21 cellular contexts compared by ENCODE assay signal in the genomic region with DNA sequence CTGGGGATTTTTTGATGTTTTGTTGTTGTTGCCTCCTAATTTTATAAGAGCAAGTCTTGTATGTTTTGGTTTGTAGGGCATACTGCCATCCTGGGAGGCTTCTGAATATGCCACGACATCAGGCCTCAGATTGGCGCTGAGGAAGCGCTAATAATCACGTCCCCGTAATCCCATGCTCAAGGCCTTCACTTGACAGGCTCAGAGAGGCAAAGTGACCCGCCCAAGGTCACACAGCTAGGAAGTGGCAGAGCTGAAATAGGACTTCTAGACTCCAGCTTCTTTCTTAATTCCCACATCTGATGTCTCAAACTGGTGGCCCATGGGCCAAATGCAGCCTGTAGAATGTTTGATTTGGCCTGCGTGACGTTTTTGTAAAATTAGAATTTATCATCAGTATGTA.
DNase-seq lines count a peak whose midpoint lies in the region; ATAC-seq, FAIRE-seq and TF ChIP-seq lines count a peak whose summit lies in the region.
"Had no signal": no experiment of that assay in that cellular context is flagged by ENCODE, and none has a peak within 500 bp of the region (broad histone marks: within the 10 kb centered on the region; RNA-seq: fewer than 3 reads in every experiment).

No MANE protein-coding gene starts in this region.

- H3K4me2 ChIP-seq in HepG2 (ENCODE audit: low read depth, low read length) (no peak overlapping the region), neuronal stem cell (ENCODE audit: insufficient read depth, low read length, poor library complexity, severe bottlenecking) (no peak overlapping the region)

- CTCF ChIA-PET in HepG2 (lab: Yijun Ruan, JAX; ENCODE audit: low intra/inter-chr PET ratio, low total read pairs), result no interaction called here

- H3K9ac ChIP-seq in HepG2 (ENCODE audit: insufficient read depth, low read depth, low read length) (no peak overlapping the region), neuronal stem cell (ENCODE audit: low read depth, low read length, poor library complexity) (no peak overlapping the region)

- POLR2A ChIA-PET in HepG2 (lab: Yijun Ruan, JAX), result interaction anchor here (1.7 to 4.3 kb wide), 2 partner anchors 14 to 37 kb away, joined by 7 to 29 read pairs; no protein-coding TSS in a partner anchor

- H2BK12ac ChIP-seq in neuronal stem cell (ENCODE audit: low read length), result no peak overlapping the region

- no peak overlapping the region for H3K18ac ChIP-seq in neuronal stem cell (ENCODE audit: low read length)

- H2AK5ac ChIP-seq in neuronal stem cell (ENCODE audit: low read depth, low read length), result peak overlapping the region; percentile 58

- no peak overlapping the region for H2BK15ac ChIP-seq in neuronal stem cell (ENCODE audit: low read length)

- H4K8ac ChIP-seq in neuronal stem cell (ENCODE audit: low read depth, low read length), result no peak overlapping the region

- H2BK120ac ChIP-seq in neuronal stem cell (ENCODE audit: low read depth, low read length), result no peak overlapping the region

- FAIRE-seq in HepG2 (lab: Jason Lieb, UNC), result no peak
- FAIRE-seq: D721Med, GM19239, RCC 7860 had no signal

- no peak for TF ChIP-seq CTCF in HepG2 (CRISPR knock-in tag; IDR thresholded peaks at IDR 0.05)
- TF ChIP-seq CTCF in right lobe of liver (IDR thresholded peaks at IDR 0.05), result no peak
- TF ChIP-seq CTCF in adrenal gland (IDR thresholded peaks at IDR 0.05), result no peak

- no peaks in the 10 kb centered on the region for H3K36me3 ChIP-seq in HepG2 (replicated peaks in 1 of 2; ENCODE audit: control insufficient read depth in 1 of 2, insufficient read depth in 2 of 2, low read length in 2 of 2)
- H3K36me3 ChIP-seq in right lobe of liver, result no peaks in the 10 kb centered on the region
- no peaks in the 10 kb centered on the region for H3K36me3 ChIP-seq in adrenal gland (replicated peaks in 1 of 2)
- H3K36me3 ChIP-seq in neuronal stem cell (replicated peaks in 1 of 2; ENCODE audit: control insufficient read depth in 2 of 2, insufficient read depth in 2 of 2, low read length in 2 of 2), result no peaks in the 10 kb centered on the region

- in situ Hi-C loops in HepG2 (cut with HindIII; ENCODE audit: extremely low pct_ligation_motif_present, low pct_unique_long_range_greater_than_20kb), result no loop called here

- intact Hi-C loops in HepG2 (cut with micrococcal nuclease; ENCODE audit: unreplicated experiment), result no loop called here
- intact Hi-C loops in right lobe of liver (cut with DNase I), result no loop called here
- intact Hi-C loops in adrenal gland (cut with DNase I), result no loop called here

- ATAC-seq in HepG2 (no peak), right lobe of liver (no peak), HG03460 (IDR thresholded peaks at IDR 0.05; ENCODE audit: unreplicated experiment) (no peak)

- H2AFZ ChIP-seq in HepG2 (ENCODE audit: low read length) (no peak overlapping the region), neuronal stem cell (ENCODE audit: low read length) (no peak overlapping the region)

- no peak overlapping the region for H2BK5ac ChIP-seq in neuronal stem cell (ENCODE audit: low read length)

- H3K4me3 ChIP-seq in HepG2 (replicated peaks in 1 of 3; ENCODE audit: insufficient read depth in 1 of 3, low read depth in 2 of 3, low read length in 3 of 3), result no peak overlapping the region
- H3K4me3 ChIP-seq in right lobe of liver, result no peak overlapping the region
- no peak overlapping the region for H3K4me3 ChIP-seq in adrenal gland
- no peak overlapping the region for H3K4me3 ChIP-seq in neuronal stem cell (ENCODE audit: low read length in 2 of 2)

- TF ChIP-seq EP300 in HepG2 (IDR thresholded peaks at IDR 0.05; ENCODE audit: low read depth in 2 of 2, low read length in 2 of 2) (no peak), HepG2 (CRISPR knock-in tag; IDR thresholded peaks at IDR 0.05; ENCODE audit: borderline replicate concordance) (no peak)

- H3K79me1 ChIP-seq in neuronal stem cell (ENCODE audit: low read depth, low read length), result no peaks in the 10 kb centered on the region

- no peak for DNase-seq in HepG2 (ENCODE audit: low spot score)
- DNase-seq in right lobe of liver, result no peak
- peak in 1 of 7 donors; percentile 47 for DNase-seq in adrenal gland
- DNase-seq in neuronal stem cell (ENCODE audit: low spot score), result no peak
- DNase-seq in T-helper 9 cell, result no peak
- no peak for DNase-seq in NCI-H446 treated with DMSO at 0.1 percent for 48 hours (lab: John Stamatoyannopoulos, UW)
- DNase-seq: DMS53, GF-D8, MV-4-11, NCI-H1105 treated with DMSO at 0.1 percent for 48 hours, NCI-H1694, NCI-H2081, NCI-H2171, NCI-H345, NCI-H524 treated with DMSO at 0.1 percent for 48 hours, NCI-H82, Right ventricle myocardium superior had no signal

- H3K27me3 ChIP-seq in HepG2 (ENCODE audit: control insufficient read depth in 1 of 2, insufficient read depth in 2 of 2, low read length in 2 of 2) (no peaks in the 10 kb centered on the region; a peak in 1 of 5 replicates), right lobe of liver (no peaks in the 10 kb centered on the region), adrenal gland (no peaks in the 10 kb centered on the region), neuronal stem cell (ENCODE audit: control insufficient read depth in 3 of 3, insufficient read depth in 3 of 3, low read depth in 1 of 3, low read length in 3 of 3) (peaks cover 0 to 10% (median 0%) of the 10 kb centered on the region in 3 experiments)

- H4K91ac ChIP-seq in neuronal stem cell (ENCODE audit: low read depth, low read length, poor library complexity), result no peak overlapping the region

- no peak overlapping the region for H3K14ac ChIP-seq in neuronal stem cell (ENCODE audit: low read length)

- no peak overlapping the region for H3K4ac ChIP-seq in neuronal stem cell (ENCODE audit: low read length)

- H3K9me3 ChIP-seq in HepG2 (ENCODE audit: low read length) (no peaks in the 10 kb centered on the region), right lobe of liver (no peaks in the 10 kb centered on the region), adrenal gland (replicated peaks in 1 of 3) (no peaks in the 10 kb centered on the region), neuronal stem cell (replicated peaks in 1 of 2; ENCODE audit: control insufficient read depth in 2 of 2, insufficient read depth in 1 of 2, low read depth in 1 of 2, low read length in 2 of 2) (no peaks in the 10 kb centered on the region)

- no peak overlapping the region for H3K27ac ChIP-seq in HepG2 (ENCODE audit: extremely low read length, insufficient read depth, low read length)
- H3K27ac ChIP-seq in right lobe of liver, result no peak overlapping the region
- H3K27ac ChIP-seq in adrenal gland, result peak overlapping the region in 4 of 5 donors; percentile 10 to 78 (median 66)
- H3K27ac ChIP-seq in neuronal stem cell (replicated peaks; ENCODE audit: low read length), result no peak overlapping the region

- no peak for TF ChIP-seq RAD21 in HepG2 (CRISPR knock-in tag; IDR thresholded peaks at IDR 0.05)

- WGBS in HepG2 (ENCODE audit: low lambda C conversion rate), result 70% methylated on average over 8 of the region's 8 CpGs
- 84% methylated on average over 5 of the region's 8 CpGs for WGBS in right lobe of liver (ENCODE audit: insufficient coverage, low coverage, low lambda C conversion rate, missing lambda C conversion rate)
- 52 to 74% (median 69%) methylated on average over 8 of the region's 8 CpGs for WGBS in adrenal gland, 4 donors
- no CpG with 5 or more reads among the region's 8 CpGs for WGBS in neuronal stem cell (ENCODE audit: extremely low coverage in 2 of 2, insufficient read length in 2 of 2, insufficient replicate concordance in 1 of 2), 2 donors

- BruUV-seq in HepG2 (replicated peaks; lab: Mats Ljungman, UMichigan), result no TSS peak

- peaks cover 95% of the 10 kb centered on the region for H3K4me1 ChIP-seq in HepG2 (ENCODE audit: insufficient read depth, low read length)
- H3K4me1 ChIP-seq in right lobe of liver, result peaks cover 0 to 13% (median 0%) of the 10 kb centered on the region in 4 donors
- H3K4me1 ChIP-seq in adrenal gland (replicated peaks in 1 of 2), result peaks cover 7 to 21% of the 10 kb centered on the region in 2 donors
- H3K4me1 ChIP-seq in neuronal stem cell (ENCODE audit: control insufficient read depth in 2 of 2, insufficient read depth in 1 of 2, low read depth in 1 of 2, low read length in 2 of 2), result peaks cover 2 to 3% of the 10 kb centered on the region in 2 donors

- TF ChIP-seq POLR2A in HepG2 (IDR thresholded peaks at IDR 0.05; ENCODE audit: insufficient read depth in 1 of 2, low read depth in 2 of 2, low read length in 2 of 2) (no peak), right lobe of liver (IDR thresholded peaks at IDR 0.05) (no peak), adrenal gland (IDR thresholded peaks at IDR 0.05) (no peak)

- H3K79me2 ChIP-seq in HepG2 (ENCODE audit: insufficient read depth, low read length), result no peaks in the 10 kb centered on the region

- H4K20me1 ChIP-seq in HepG2 (ENCODE audit: insufficient read depth, low read length), result no peaks in the 10 kb centered on the region

- H3K23ac ChIP-seq in neuronal stem cell (ENCODE audit: low read depth, low read length, poor library complexity), result no peak overlapping the region

TF ChIP-seq in HepG2, 621 proteins besides CTCF, POLR2A, EP300 and RAD21 (continues in another document):
- TF ChIP-seq ZNF768 (CRISPR knock-in tag; IDR thresholded peaks at IDR 0.05), result peak; percentile 98
- 0 out of 2 replicates have a peak, but pooled peaks have one; percentile 53 for TF ChIP-seq ADNP (CRISPR knock-in tag; IDR thresholded peaks at IDR 0.05)
- no peak for TF ChIP-seq ZNF569 (CRISPR knock-in tag; IDR thresholded peaks at IDR 0.05; ENCODE audit: borderline replicate concordance)
- no peak for TF ChIP-seq PHF8 (CRISPR knock-in tag; IDR thresholded peaks at IDR 0.05)
- TF ChIP-seq ZSCAN25 (CRISPR knock-in tag; IDR thresholded peaks at IDR 0.05), result 0 out of 2 replicates have a peak, but pooled peaks have one; percentile 34
- peak; percentile 7; the same call in 1 of the 2 replicates for TF ChIP-seq HDAC1 (CRISPR knock-in tag; IDR thresholded peaks at IDR 0.05)
- TF ChIP-seq RCOR2 (CRISPR knock-in tag; IDR thresholded peaks at IDR 0.05), result peak; percentile 81
- no peak for TF ChIP-seq ZFP82 (CRISPR knock-in tag; IDR thresholded peaks at IDR 0.05; ENCODE audit: borderline replicate concordance)
- TF ChIP-seq ISX (CRISPR knock-in tag; conservative IDR thresholded peaks at IDR 0.05), result no peak
- no peak for TF ChIP-seq HNRNPL (IDR thresholded peaks at IDR 0.05; ENCODE audit: low read depth, low read length)

Comparison
In these comparisons a context has a peak if more than half of its experiments do, and no peak if none do; other contexts are left out.
1. H3K27ac ChIP-seq: peak in adrenal gland (4 of 5); none in HepG2 (single experiment), right lobe of liver (0 of 3) and neuronal stem cell (single experiment).